In the genomic region with DNA sequence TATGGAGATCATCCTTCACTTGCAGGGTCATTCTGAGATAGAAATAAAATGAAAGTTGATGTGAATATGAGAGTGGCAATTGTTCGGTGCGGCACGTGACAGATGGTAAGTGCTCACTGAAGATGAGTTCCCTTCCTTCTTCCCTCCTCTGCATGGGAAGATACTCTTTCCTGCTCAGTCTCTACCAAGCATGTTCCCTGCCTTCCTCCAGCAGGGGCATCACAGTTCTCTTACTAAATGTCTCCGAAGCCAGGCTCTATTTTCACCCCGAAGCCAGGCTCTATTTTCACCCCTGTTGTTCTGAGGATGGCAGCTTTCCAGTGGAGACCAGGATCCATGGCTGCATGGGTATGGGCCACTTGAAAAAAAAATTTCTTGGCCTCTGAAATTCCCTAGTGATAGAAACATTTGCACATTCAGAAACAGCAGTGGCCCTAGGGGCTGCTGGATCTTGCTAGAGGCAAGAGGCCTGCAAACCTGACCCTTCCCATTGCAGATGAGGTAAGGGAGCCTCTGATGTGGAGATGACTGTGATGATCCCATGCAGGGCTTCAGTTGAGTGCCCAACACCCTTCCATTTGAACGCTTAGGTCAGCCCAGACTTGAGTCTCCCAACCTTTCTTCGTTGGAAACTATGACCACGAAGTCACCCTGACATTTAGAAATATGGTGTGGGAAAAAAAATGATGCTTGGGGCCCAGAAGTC, we compare ENCODE assay signal across 27 cellular contexts.
DNase-seq lines count a peak whose midpoint lies in the region; ATAC-seq and TF ChIP-seq lines count a peak whose summit lies in the region.
"Had no signal": no experiment of that assay in that cellular context is flagged by ENCODE, and none has a peak within 500 bp of the region (broad histone marks: within the 10 kb centered on the region; RNA-seq: fewer than 3 reads in every experiment).

No MANE protein-coding gene starts in this region.

- no peaks in the 10 kb centered on the region for H3K9me3 ChIP-seq in endodermal cell (ENCODE audit: control insufficient read depth, low read length)
- H3K9me3 ChIP-seq: BE2C, SJSA1 had no signal

- no peak overlapping the region for H2AFZ ChIP-seq in GM23338
- H2AFZ ChIP-seq: GM23248, PC-9 had no signal

- peaks cover 8% of the 10 kb centered on the region for H3K27me3 Mint-ChIP-seq in GM23338 (ENCODE audit: insufficient read depth, low read depth, poor library complexity)
- H3K27me3 Mint-ChIP-seq in WTC11 (ENCODE audit: low read depth) = no peaks in the 10 kb centered on the region
- H3K27me3 Mint-ChIP-seq in endodermal cell (ENCODE audit: insufficient read depth) = peaks cover 8% of the 10 kb centered on the region
- H3K27me3 Mint-ChIP-seq: CD4-positive, CD25-positive, alpha-beta regulatory T cell had no signal

- H4K20me1 ChIP-seq in GM23338 (replicated peaks; ENCODE audit: insufficient read depth) = peaks cover 3% of the 10 kb centered on the region; the same call in 1 of the 2 replicates

- TF ChIP-seq CTCF in GM23338 (conservative IDR thresholded peaks at IDR 0.05; ENCODE audit: low read depth in 2 of 2) = 0 out of 4 replicates have a peak, but pooled peaks have one; percentile 16 to 18
- TF ChIP-seq CTCF in WTC11 (IDR thresholded peaks at IDR 0.05) = no peak
- TF ChIP-seq CTCF in endodermal cell (conservative IDR thresholded peaks at IDR 0.05) = peak; percentile 59
- TF ChIP-seq CTCF in GM10248 (IDR thresholded peaks at IDR 0.05; ENCODE audit: control extremely low read depth, extremely low read depth, low read depth, missing control alignments) = no peak

- H3K4me1 ChIP-seq in GM23338 (ENCODE audit: insufficient read depth) = no peaks in the 10 kb centered on the region
- no peaks in the 10 kb centered on the region for H3K4me1 ChIP-seq in endodermal cell (ENCODE audit: control insufficient read depth, insufficient read depth, low read length)
- H3K4me1 ChIP-seq: BE2C, SJSA1 had no signal

- no peaks in the 10 kb centered on the region for H3K9me2 ChIP-seq in GM23338 (ENCODE audit: insufficient read depth)

- no peaks in the 10 kb centered on the region for H3F3A ChIP-seq in GM23338 (replicated peaks; ENCODE audit: low read depth)

- H3K27ac ChIP-seq in GM23338 (ENCODE audit: low read depth) (no peak overlapping the region), endodermal cell (ENCODE audit: low read depth, low read length) (no peak overlapping the region)
- H3K27ac ChIP-seq: GM23248, PC-9, SJSA1 had no signal

- no peak overlapping the region for H3K4me3 Mint-ChIP-seq in GM23338
- no peak overlapping the region for H3K4me3 Mint-ChIP-seq in WTC11
- no peak overlapping the region for H3K4me3 Mint-ChIP-seq in endodermal cell
- no peak overlapping the region for H3K4me3 Mint-ChIP-seq in stimulated activated effector memory CD8-positive, alpha-beta T cell treated with anti-CD3 and anti-CD28 coated beads, Interleukin-12 subunit alpha, Interleukin-12 subunit beta, amount 100 ng/mL, for 72 hours

- no peaks in the 10 kb centered on the region for H3K36me3 ChIP-seq in GM23338 (ENCODE audit: insufficient read depth)
- no peaks in the 10 kb centered on the region for H3K36me3 ChIP-seq in endodermal cell (ENCODE audit: control insufficient read depth, insufficient read depth, low read length)
- H3K36me3 ChIP-seq: BE2C, SJSA1 had no signal

- ATAC-seq in GM23338 (peak; percentile 67), WTC11 (peak; percentile 46)
- no peak for ATAC-seq in stimulated activated effector memory CD8-positive, alpha-beta T cell treated with anti-CD3 and anti-CD28 coated beads, Interleukin-12 subunit alpha, Interleukin-12 subunit beta, amount 100 ng/mL, for 72 hours
- ATAC-seq: HCT116 had no signal

- no peak overlapping the region for H3K9ac ChIP-seq in endodermal cell (ENCODE audit: extremely low read depth, low read length, poor library complexity, severe bottlenecking)
- H3K9ac ChIP-seq: GM23248 had no signal

- CTCF ChIA-PET in WTC11 (lab: Charles Lee) = interaction anchor here (1.5 kb wide), 1 partner anchor 274 kb away, joined by 3 read pairs; no protein-coding TSS in a partner anchor
- CTCF ChIA-PET in GM10248 (lab: Yijun Ruan, JAX) = no interaction called here

- DNase-seq in GM23338 (ENCODE audit: low spot score) (no peak), WTC11 (ENCODE audit: low spot score) (no peak), endodermal cell (no peak), ureter (ENCODE audit: low spot score) (peak; percentile 13), GM10248 (ENCODE audit: extremely low spot score) (no peak), T-helper 9 cell (no peak)
- DNase-seq in stimulated activated effector memory CD8-positive, alpha-beta T cell treated with anti-CD3 and anti-CD28 coated beads, Interleukin-12 subunit alpha, Interleukin-12 subunit beta, amount 100 ng/mL, for 72 hours (ENCODE audit: low spot score in 2 of 2) = no peak
- DNase-seq: BE2C; CD4-positive, CD25-positive, alpha-beta regulatory T cell; COR-L47; DMS79; EL; GDM1; GM23248; IMR-90; KG1; MM.1S; NCI-H2029; NCI-H446 treated with DMSO at 0.1 percent for 48 hours; NCI-H526; NCI-H82; NK-92 treated with Interleukin-12 subunit alpha and Interleukin-12 subunit beta, amount 100 ng/mL, for 24 hours; PC-9; Right ventricle myocardium superior; RPMI8226 had no signal

- no peak overlapping the region for H3K4me2 ChIP-seq in GM23338
- H3K4me2 ChIP-seq: PC-9 had no signal

- peaks cover 13% of the 10 kb centered on the region; the same call in 2 of the 3 replicates for H3K4me1 Mint-ChIP-seq in GM23338
- H3K4me1 Mint-ChIP-seq in WTC11 = peaks cover 11% of the 10 kb centered on the region
- peaks cover 8% of the 10 kb centered on the region for H3K4me1 Mint-ChIP-seq in endodermal cell
- H3K4me1 Mint-ChIP-seq in stimulated activated effector memory CD8-positive, alpha-beta T cell treated with anti-CD3 and anti-CD28 coated beads, Interleukin-12 subunit alpha, Interleukin-12 subunit beta, amount 100 ng/mL, for 72 hours = no peaks in the 10 kb centered on the region
- H3K4me1 Mint-ChIP-seq: CD4-positive, CD25-positive, alpha-beta regulatory T cell had no signal

- H3K4me3 ChIP-seq in GM23338 (no peak overlapping the region), endodermal cell (ENCODE audit: low read length) (no peak overlapping the region)
- H3K4me3 ChIP-seq: GM23248, PC-9, SJSA1 had no signal

- POLR2A ChIA-PET in WTC11 (lab: Charles Lee) = no interaction called here
- POLR2A ChIA-PET in GM10248 (lab: Yijun Ruan, JAX) = no interaction called here

- H3K9me3 Mint-ChIP-seq in GM23338 (no peaks in the 10 kb centered on the region), WTC11 (no peaks in the 10 kb centered on the region), endodermal cell (no peaks in the 10 kb centered on the region)
- no peaks in the 10 kb centered on the region for H3K9me3 Mint-ChIP-seq in stimulated activated effector memory CD8-positive, alpha-beta T cell treated with anti-CD3 and anti-CD28 coated beads, Interleukin-12 subunit alpha, Interleukin-12 subunit beta, amount 100 ng/mL, for 72 hours
- H3K9me3 Mint-ChIP-seq: CD4-positive, CD25-positive, alpha-beta regulatory T cell had no signal

- 91 to 92% methylated on average over 6 to 8 of the region's 8 CpGs for WGBS in endodermal cell (ENCODE audit: insufficient coverage in 1 of 2, insufficient read length in 1 of 2), 2 experiments

- H3K27me3 ChIP-seq in GM23338 (ENCODE audit: insufficient read depth) = no peaks in the 10 kb centered on the region
- peaks cover 5% of the 10 kb centered on the region for H3K27me3 ChIP-seq in endodermal cell (ENCODE audit: control insufficient read depth, insufficient read depth, low read length, poor library complexity, severe bottlenecking)
- H3K27me3 ChIP-seq: BE2C, SJSA1 had no signal

- H3K27ac Mint-ChIP-seq in GM23338 (no peak overlapping the region), WTC11 (no peak overlapping the region), endodermal cell (no peak overlapping the region)
- H3K27ac Mint-ChIP-seq in stimulated activated effector memory CD8-positive, alpha-beta T cell treated with anti-CD3 and anti-CD28 coated beads, Interleukin-12 subunit alpha, Interleukin-12 subunit beta, amount 100 ng/mL, for 72 hours = no peak overlapping the region
- H3K27ac Mint-ChIP-seq: CD4-positive, CD25-positive, alpha-beta regulatory T cell had no signal

- H3K36me3 Mint-ChIP-seq in GM23338 (ENCODE audit: low read depth) (peaks cover 40% of the 10 kb centered on the region; the same call in 2 of the 3 replicates), WTC11 (peaks cover 43% of the 10 kb centered on the region), endodermal cell (ENCODE audit: low read depth) (no peaks in the 10 kb centered on the region)
- no peaks in the 10 kb centered on the region for H3K36me3 Mint-ChIP-seq in stimulated activated effector memory CD8-positive, alpha-beta T cell treated with anti-CD3 and anti-CD28 coated beads, Interleukin-12 subunit alpha, Interleukin-12 subunit beta, amount 100 ng/mL, for 72 hours
- H3K36me3 Mint-ChIP-seq: CD4-positive, CD25-positive, alpha-beta regulatory T cell had no signal

- H3K79me2 ChIP-seq in GM23338 (replicated peaks; ENCODE audit: insufficient read depth) = no peaks in the 10 kb centered on the region

TF ChIP-seq in WTC11, 78 proteins besides CTCF, POLR2A, EP300 and RAD21:
- TF ChIP-seq, protein P1, sequence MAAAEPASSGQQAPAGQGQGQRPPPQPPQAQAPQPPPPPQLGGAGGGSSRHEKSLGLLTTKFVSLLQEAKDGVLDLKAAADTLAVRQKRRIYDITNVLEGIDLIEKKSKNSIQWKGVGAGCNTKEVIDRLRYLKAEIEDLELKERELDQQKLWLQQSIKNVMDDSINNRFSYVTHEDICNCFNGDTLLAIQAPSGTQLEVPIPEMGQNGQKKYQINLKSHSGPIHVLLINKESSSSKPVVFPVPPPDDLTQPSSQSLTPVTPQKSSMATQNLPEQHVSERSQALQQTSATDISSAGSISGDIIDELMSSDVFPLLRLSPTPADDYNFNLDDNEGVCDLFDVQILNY (CRISPR knock-in tag; IDR thresholded peaks at IDR 0.05) = no peak
- TF ChIP-seq, protein P2, sequence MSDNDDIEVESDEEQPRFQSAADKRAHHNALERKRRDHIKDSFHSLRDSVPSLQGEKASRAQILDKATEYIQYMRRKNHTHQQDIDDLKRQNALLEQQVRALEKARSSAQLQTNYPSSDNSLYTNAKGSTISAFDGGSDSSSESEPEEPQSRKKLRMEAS (CRISPR knock-in tag; IDR thresholded peaks at IDR 0.05) = no peak
- TF ChIP-seq SMAD4 (CRISPR knock-in tag; IDR thresholded peaks at IDR 0.05) = no peak

Comparison
In these comparisons a context has a peak if more than half of its experiments do, and no peak if none do; other contexts are left out.
1. CTCF ChIP-seq: peak in GM23338 (2 of 2) and endodermal cell (single experiment); none in WTC11 (single experiment) and GM10248 (single experiment).